16 cellular contexts compared by ENCODE assay signal in the genomic region with DNA sequence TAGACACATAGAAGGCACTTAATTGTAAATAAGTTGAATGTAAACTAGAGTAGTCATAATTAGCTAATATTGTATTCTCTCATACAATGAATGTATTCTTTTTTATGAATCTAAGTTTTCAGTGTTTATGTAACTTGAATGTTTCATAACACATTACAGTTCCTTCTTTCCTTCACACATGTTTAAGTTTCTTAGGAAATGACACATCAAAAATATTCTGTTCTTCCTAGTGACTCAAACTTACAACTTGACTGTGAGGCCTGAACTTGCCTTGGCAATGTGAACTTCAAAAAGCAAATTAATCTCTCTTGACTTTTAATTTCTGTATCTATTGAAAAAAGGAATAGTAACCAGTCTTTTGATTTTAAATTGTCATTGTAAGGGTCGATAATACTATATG.
DNase-seq lines count a peak whose midpoint lies in the region; ATAC-seq, FAIRE-seq and TF ChIP-seq lines count a peak whose summit lies in the region.
"Had no signal": no experiment of that assay in that cellular context is flagged by ENCODE, and none has a peak within 500 bp of the region (broad histone marks: within the 10 kb centered on the region; RNA-seq: fewer than 3 reads in every experiment).

No MANE protein-coding gene starts in this region.

- intact Hi-C loops in Right ventricle myocardium inferior (cut with DNase I): no loop called here

- H3K79me2 ChIP-seq in ACC112 (ENCODE audit: control insufficient read depth, insufficient read depth, low read length, unreplicated experiment): no peaks in the 10 kb centered on the region
- H3K79me2 ChIP-seq: parathyroid adenoma had no signal

- H3K4me1 ChIP-seq in ACC112 (ENCODE audit: control insufficient read depth, insufficient read depth, low read length, unreplicated experiment): peaks cover 6% of the 10 kb centered on the region
- H3K4me1 ChIP-seq: ascending aorta, parathyroid adenoma had no signal

- peak overlapping the region; percentile 40; the same call in 1 of the 2 replicates for H3K27ac ChIP-seq in ACC112 (ENCODE audit: low read depth, low read length)
- peak overlapping the region; percentile 80 for H3K27ac ChIP-seq in epithelial cell of prostate
- H3K27ac ChIP-seq: ascending aorta, parathyroid adenoma had no signal

- no peaks in the 10 kb centered on the region for H3K27me3 ChIP-seq in ACC112 (ENCODE audit: insufficient read depth, low read length)
- H3K27me3 ChIP-seq: ascending aorta had no signal

- FAIRE-seq in H54 (lab: Jason Lieb, UNC): peak; percentile 78
- FAIRE-seq: kidney had no signal

- no peaks in the 10 kb centered on the region for H3K36me3 ChIP-seq in ACC112 (ENCODE audit: insufficient read depth, low read length)
- H3K36me3 ChIP-seq: ascending aorta had no signal

- TF ChIP-seq POLR2A in H54 (IDR thresholded peaks at IDR 0.05; ENCODE audit: low read depth, low read length): no peak

- no peak overlapping the region for H3K4me3 ChIP-seq in ACC112 (ENCODE audit: low read depth, low read length)
- H3K4me3 ChIP-seq: ascending aorta had no signal

- DNase-seq in H54 (ENCODE audit: insufficient read length, low spot score): no peak
- peak; percentile 55 for DNase-seq in RKO (ENCODE audit: low spot score)
- peak; percentile 56 for DNase-seq in epithelial cell of prostate (ENCODE audit: low read depth, low spot score)
- DNase-seq in SHP77 treated with DMSO at 0.1 percent for 48 hours (lab: John Stamatoyannopoulos, UW): no peak
- no peak for DNase-seq in Right ventricle myocardium inferior (ENCODE audit: missing footprints)
- DNase-seq: activated CD4-positive, alpha-beta memory T cell treated with anti-CD3 and anti-CD28 coated beads for 36 hours; activated T-cell treated with anti-CD3 and anti-CD28 coated beads, Interleukin-2, amount 50 U/mL, for 72 hours; kidney; NCI-H1694; NCI-H774; SHP77 had no signal

- no peak overlapping the region for H2AFZ ChIP-seq in ACC112 (ENCODE audit: low read length, unreplicated experiment)
- H2AFZ ChIP-seq: parathyroid adenoma had no signal

- ATAC-seq in HG02885 (IDR thresholded peaks at IDR 0.05; ENCODE audit: poor library complexity, unreplicated experiment) (no peak), HG03460 (IDR thresholded peaks at IDR 0.05; ENCODE audit: unreplicated experiment) (no peak), Right ventricle myocardium inferior (no peak)
- ATAC-seq: activated T-cell treated with anti-CD3 and anti-CD28 coated beads, Interleukin-2, amount 50 U/mL, for 72 hours had no signal

Comparison
In these comparisons a context has a peak if more than half of its experiments do, and no peak if none do; other contexts are left out.
1. DNase-seq: peak in RKO (single experiment) and epithelial cell of prostate (single experiment); none in H54 (single experiment), SHP77 treated with DMSO at 0.1 percent for 48 hours (single experiment) and Right ventricle myocardium inferior (single experiment).